15 cellular contexts compared by ENCODE assay signal in the genomic region with DNA sequence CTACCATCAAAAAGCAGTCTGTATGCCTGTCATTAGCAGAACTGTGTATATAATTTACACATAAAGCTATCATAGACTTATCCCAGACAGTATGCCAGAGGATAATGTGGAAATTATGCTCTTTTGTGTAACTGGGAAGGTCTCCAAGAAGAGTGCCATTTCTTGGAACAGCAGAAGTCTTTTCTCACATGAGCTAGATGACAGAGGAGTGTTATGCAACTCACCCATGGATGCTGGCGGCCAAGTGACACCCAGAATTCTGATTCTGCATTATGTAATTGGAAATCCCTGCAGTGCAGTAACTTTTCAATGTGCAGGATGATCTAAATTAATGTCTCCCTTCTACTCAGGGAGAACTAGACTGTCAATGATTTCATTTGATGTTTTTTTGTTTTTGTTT.
DNase-seq lines count a peak whose midpoint lies in the region; ATAC-seq and TF ChIP-seq lines count a peak whose summit lies in the region.
"Had no signal": no experiment of that assay in that cellular context is flagged by ENCODE, and none has a peak within 500 bp of the region (broad histone marks: within the 10 kb centered on the region; RNA-seq: fewer than 3 reads in every experiment).

No MANE protein-coding gene starts in this region.

- no peaks in the 10 kb centered on the region for H3K27me3 Mint-ChIP-seq in CD4-positive, CD25-positive, alpha-beta regulatory T cell

- H3K36me3 Mint-ChIP-seq in CD4-positive, CD25-positive, alpha-beta regulatory T cell: no peaks in the 10 kb centered on the region

- peaks cover 12 to 67% (median 26%) of the 10 kb centered on the region in 4 donors for H3K4me1 Mint-ChIP-seq in CD4-positive, CD25-positive, alpha-beta regulatory T cell
- H3K4me1 Mint-ChIP-seq: nephron had no signal

- no peak overlapping the region for H3K27ac ChIP-seq in A673 (ENCODE audit: low read depth, low read length, poor library complexity, severe bottlenecking)
- peak overlapping the region; percentile 56 for H3K27ac ChIP-seq in CD4-positive, CD25-positive, alpha-beta regulatory T cell (ENCODE audit: insufficient read depth, low read length, poor library complexity, severe bottlenecking)

- no peaks in the 10 kb centered on the region for H3K27me3 ChIP-seq in A673 (replicated peaks; ENCODE audit: insufficient read depth, low read depth, low read length, poor library complexity)
- no peaks in the 10 kb centered on the region for H3K27me3 ChIP-seq in CD4-positive, CD25-positive, alpha-beta regulatory T cell (ENCODE audit: control insufficient read depth, insufficient read depth, low read length)

- DNase-seq in A673 (ENCODE audit: low spot score) (peak; percentile 73), NCI-H446 (lab: John Stamatoyannopoulos, UW) (peak; percentile 82 to 91), epithelial cell of esophagus (ENCODE audit: low read depth) (peak; percentile 15), NCI-H774 (lab: John Stamatoyannopoulos, UW) (no peak), OCI-M1 (lab: John Stamatoyannopoulos, UW) (no peak), hippocampal formation (lab: John Stamatoyannopoulos, UW) (no peak)
- DNase-seq in CD4-positive, CD25-positive, alpha-beta regulatory T cell: no peak
- DNase-seq: Calu3, NCI-H526 treated with DMSO at 0.1 percent for 48 hours, small intestine had no signal

- ATAC-seq in CD4-positive, CD25-positive, alpha-beta regulatory T cell (ENCODE audit: low read depth in 2 of 2): no peak
- ATAC-seq in GM21576 (IDR thresholded peaks at IDR 0.05; ENCODE audit: unreplicated experiment): no peak
- ATAC-seq: GM12878, K562, SK-N-SH treated with all-trans-retinoic acid at 6 μM for 48 hours had no signal

- H3K9me3 Mint-ChIP-seq in CD4-positive, CD25-positive, alpha-beta regulatory T cell: peaks cover 0 to 7% (median 1%) of the 10 kb centered on the region in 7 donors

- CTCF ChIA-PET in A673 (lab: Charles Lee): no interaction called here

- no TSS peak for BruUV-seq in A673 (replicated peaks; lab: Mats Ljungman, UMichigan)

- intact Hi-C loops in A673 (cut with micrococcal nuclease; ENCODE audit: unreplicated experiment): no loop called here

- H3K4me3 Mint-ChIP-seq in CD4-positive, CD25-positive, alpha-beta regulatory T cell: peak overlapping the region in 2 of 4 donors; percentile 58 to 65
- H3K4me3 Mint-ChIP-seq: nephron had no signal

- H3K36me3 ChIP-seq in A673 (ENCODE audit: insufficient read depth, low read length, poor library complexity, severe bottlenecking): no peaks in the 10 kb centered on the region
- H3K36me3 ChIP-seq in CD4-positive, CD25-positive, alpha-beta regulatory T cell (ENCODE audit: control insufficient read depth, insufficient read depth, low read length): no peaks in the 10 kb centered on the region

- no peak for TF ChIP-seq CTCF in A673 (conservative IDR thresholded peaks at IDR 0.05; ENCODE audit: low read depth, low read length)
- TF ChIP-seq CTCF in epithelial cell of esophagus (IDR thresholded peaks at IDR 0.05; ENCODE audit: insufficient read depth, low read depth, low read length, missing control alignments): no peak

- H3K9me3 ChIP-seq in A673 (ENCODE audit: low read depth, low read length, poor library complexity, severe bottlenecking): no peaks in the 10 kb centered on the region
- H3K9me3 ChIP-seq in CD4-positive, CD25-positive, alpha-beta regulatory T cell (ENCODE audit: control insufficient read depth in 2 of 2, low read length in 2 of 2): peaks cover 0 to 2% of the 10 kb centered on the region in 2 experiments

- no peak overlapping the region for H3K4me3 ChIP-seq in A673 (ENCODE audit: low read depth, low read length, poor library complexity, severe bottlenecking)
- H3K4me3 ChIP-seq in CD4-positive, CD25-positive, alpha-beta regulatory T cell (ENCODE audit: low read depth, low read length): peak overlapping the region; percentile 45
- no peak overlapping the region for H3K4me3 ChIP-seq in epithelial cell of esophagus (ENCODE audit: low read length)
- H3K4me3 ChIP-seq: GM12878, K562 had no signal

- H3K4me1 ChIP-seq in A673 (ENCODE audit: insufficient read depth, low read length, poor library complexity, severe bottlenecking): peaks cover 7% of the 10 kb centered on the region
- H3K4me1 ChIP-seq in CD4-positive, CD25-positive, alpha-beta regulatory T cell (ENCODE audit: control insufficient read depth, insufficient read depth, low read length, poor library complexity, severe bottlenecking): peaks cover 21% of the 10 kb centered on the region

- POLR2A ChIA-PET in A673 (lab: Charles Lee; ENCODE audit: low non-redundant PET): no interaction called here

- H3K27ac Mint-ChIP-seq in CD4-positive, CD25-positive, alpha-beta regulatory T cell: peak overlapping the region; percentile 89 to 98 (median 91)
- H3K27ac Mint-ChIP-seq: nephron had no signal

Comparison
In these comparisons a context has a peak if more than half of its experiments do, and no peak if none do; other contexts are left out.
1. DNase-seq: peak in A673 (single experiment), NCI-H446 (2 of 2) and epithelial cell of esophagus (single experiment); none in CD4-positive, CD25-positive, alpha-beta regulatory T cell (0 of 3), NCI-H774 (single experiment), OCI-M1 (single experiment) and hippocampal formation (0 of 2).